ENCODE assay signal across 1 cellular context in genomic region chr17:49005140-49005539, GRCh38.
TF ChIP-seq lines count a peak whose summit lies in the region.

No MANE protein-coding gene starts in this region.

TF ChIP-seq in HepG2, 621 proteins besides CTCF, POLR2A, EP300 and RAD21 (continued from another document and continues in another):
- TF ChIP-seq CBX1 (IDR thresholded peaks at IDR 0.05; ENCODE audit: low read depth) (no peak), SMAD1 (CRISPR knock-in tag; IDR thresholded peaks at IDR 0.05; ENCODE audit: borderline replicate concordance, low read depth) (no peak), FOXA1 (IDR thresholded peaks at IDR 0.05) (no peak), FOXA1 (CRISPR knock-in tag; IDR thresholded peaks at IDR 0.05) (peak; percentile 54; the same call in 1 of the 2 replicates), ZNF749 (CRISPR knock-in tag; IDR thresholded peaks at IDR 0.05; ENCODE audit: borderline replicate concordance) (no peak), KDM4B (CRISPR knock-in tag; IDR thresholded peaks at IDR 0.05) (no peak), ZNF550 (CRISPR knock-in tag; IDR thresholded peaks at IDR 0.05; ENCODE audit: borderline replicate concordance) (no peak), PLRG1 (conservative IDR thresholded peaks at IDR 0.05) (no peak), ZNF639 (CRISPR knock-in tag; conservative IDR thresholded peaks at IDR 0.05) (no peak), ZNF451 (CRISPR knock-in tag; IDR thresholded peaks at IDR 0.05) (no peak), CEBPZ (IDR thresholded peaks at IDR 0.05; ENCODE audit: low read length) (no peak), ISL2 (CRISPR knock-in tag; IDR thresholded peaks at IDR 0.05) (no peak), KLF15 (CRISPR knock-in tag; IDR thresholded peaks at IDR 0.05; ENCODE audit: borderline replicate concordance) (no peak), ZNF317 (CRISPR knock-in tag; IDR thresholded peaks at IDR 0.05) (no peak), FOXA3 (CRISPR knock-in tag; IDR thresholded peaks at IDR 0.05) (peak; percentile 61), TBX2 (CRISPR knock-in tag; IDR thresholded peaks at IDR 0.05; ENCODE audit: borderline replicate concordance) (no peak), SP4 (CRISPR knock-in tag; IDR thresholded peaks at IDR 0.05) (no peak), ZNF337 (CRISPR knock-in tag; IDR thresholded peaks at IDR 0.05; ENCODE audit: borderline replicate concordance, low read depth) (no peak), ZBTB40 (IDR thresholded peaks at IDR 0.05) (no peak), ZBTB40 (CRISPR knock-in tag; IDR thresholded peaks at IDR 0.05) (no peak), SSRP1 (CRISPR knock-in tag; IDR thresholded peaks at IDR 0.05) (0 out of 2 replicates have a peak, but pooled peaks have one; percentile 49), BCLAF1 (IDR thresholded peaks at IDR 0.05) (no peak), ZNF30 (CRISPR knock-in tag; IDR thresholded peaks at IDR 0.05) (no peak), ZFY (CRISPR knock-in tag; IDR thresholded peaks at IDR 0.05) (no peak), MAF1 (CRISPR knock-in tag; IDR thresholded peaks at IDR 0.05; ENCODE audit: borderline replicate concordance) (no peak), ZHX2 (IDR thresholded peaks at IDR 0.05; ENCODE audit: low read depth) (no peak), ZHX2 (CRISPR knock-in tag; IDR thresholded peaks at IDR 0.05; ENCODE audit: borderline replicate concordance) (no peak), ZNF101 (CRISPR knock-in tag; IDR thresholded peaks at IDR 0.05; ENCODE audit: borderline replicate concordance, low read depth) (no peak), ZNF782 (CRISPR knock-in tag; IDR thresholded peaks at IDR 0.05; ENCODE audit: borderline replicate concordance) (no peak), ZNF160 (CRISPR knock-in tag; IDR thresholded peaks at IDR 0.05) (no peak), ZNF292 (CRISPR knock-in tag; IDR thresholded peaks at IDR 0.05; ENCODE audit: borderline replicate concordance, low read depth) (no peak), CEBPB (IDR thresholded peaks at IDR 0.05; ENCODE audit: borderline replicate concordance, low read depth, low read length) (peak; percentile 90), ZNF564 (CRISPR knock-in tag; IDR thresholded peaks at IDR 0.05) (no peak), NFIC (IDR thresholded peaks at IDR 0.05; ENCODE audit: low read length) (no peak), FOXO4 (CRISPR knock-in tag; conservative IDR thresholded peaks at IDR 0.05) (no peak), IKZF4 (CRISPR knock-in tag; IDR thresholded peaks at IDR 0.05; ENCODE audit: borderline replicate concordance, low read depth, not compliant biosample characterization) (no peak), ZNF343 (CRISPR knock-in tag; IDR thresholded peaks at IDR 0.05) (no peak), HDAC2 (CRISPR knock-in tag; IDR thresholded peaks at IDR 0.05) (peak; percentile 22; the same call in 1 of the 2 replicates)
